9 cellular contexts compared by ENCODE assay signal in the genomic region with DNA sequence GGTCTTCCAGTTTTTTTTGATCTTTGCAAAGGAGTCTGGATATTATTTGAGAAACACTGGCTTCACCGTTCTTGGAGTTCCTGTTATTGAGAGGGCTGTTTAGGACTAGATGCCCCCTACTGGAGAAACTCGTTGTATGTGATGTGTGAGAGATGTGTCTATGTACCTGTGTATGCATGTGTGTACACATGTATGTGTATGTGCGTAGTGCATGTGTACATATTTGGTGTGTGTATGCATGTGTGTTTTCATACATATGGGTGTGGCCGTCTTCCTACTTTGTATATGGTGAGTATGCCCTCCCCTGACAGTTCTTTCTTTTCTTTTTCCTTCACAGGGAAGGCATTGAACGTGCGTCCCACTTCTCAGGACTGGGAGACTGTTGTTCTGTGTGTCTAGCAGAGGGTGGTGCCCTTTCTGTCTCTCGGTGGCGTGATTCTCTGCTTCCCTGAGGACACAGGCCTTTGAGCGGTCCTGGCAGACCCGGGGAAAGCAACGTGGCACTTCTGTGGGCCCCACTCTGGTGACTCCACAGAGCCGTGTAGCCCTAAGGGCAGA. TPM values are rescaled to one million over a fixed set of nuclear protein-coding genes. Genes with fewer than 3 reads are reported as not detected.
A peak's percentile ranks its signal among the peaks of the same experiment; 100 is the strongest.
DNase-seq lines count a peak whose midpoint lies in the region; ATAC-seq and TF ChIP-seq lines count a peak whose summit lies in the region.
"Had no signal": no experiment of that assay in that cellular context is flagged by ENCODE, and none has a peak within 500 bp of the region (broad histone marks: within the 10 kb centered on the region; RNA-seq: fewer than 3 reads in every experiment).

No MANE protein-coding gene starts in this region.

- peaks cover 4% of the 10 kb centered on the region; the same call in 1 of the 2 replicates for H3K79me2 ChIP-seq in PC-9 (ENCODE audit: low read depth)

- peak; percentile 64 for DNase-seq in AG08395 (ENCODE audit: low spot score)
- DNase-seq in GM04503 (ENCODE audit: low read depth), result peak; percentile 19
- peak; percentile 51 to 72 for DNase-seq in HL-60 (ENCODE audit: low read depth in 1 of 2, low spot score in 1 of 2)
- peak in 1 of 2 experiments; percentile 20 for DNase-seq in PC-9
- no peak for DNase-seq in chondrocyte (ENCODE audit: low spot score)
- DNase-seq in lower lobe of right lung, result no peak
- no peak for DNase-seq in aorta
- no peak for DNase-seq in NCI-H128 (lab: John Stamatoyannopoulos, UW; ENCODE audit: unreplicated experiment)

- peaks cover 9% of the 10 kb centered on the region; the same call in 1 of the 2 replicates for H3F3A ChIP-seq in PC-9 (ENCODE audit: insufficient read depth, low read depth)

- no peaks in the 10 kb centered on the region for H3K36me3 ChIP-seq in PC-9 (ENCODE audit: low read depth)
- H3K36me3 ChIP-seq in lower lobe of right lung, result no peaks in the 10 kb centered on the region
- H3K36me3 ChIP-seq in aorta (ENCODE audit: control insufficient read depth in 1 of 2, insufficient read depth in 2 of 2, low read length in 1 of 2), result no peaks in the 10 kb centered on the region

- H2AFZ ChIP-seq in PC-9, result no peak overlapping the region

- no peaks in the 10 kb centered on the region for H3K27me3 ChIP-seq in HL-60 (ENCODE audit: insufficient read depth, poor library complexity, severe bottlenecking)
- H3K27me3 ChIP-seq in PC-9 (ENCODE audit: insufficient read depth, low read depth), result no peaks in the 10 kb centered on the region
- H3K27me3 ChIP-seq in lower lobe of right lung (ENCODE audit: low read depth), result no peaks in the 10 kb centered on the region
- no peaks in the 10 kb centered on the region for H3K27me3 ChIP-seq in aorta (ENCODE audit: control insufficient read depth in 1 of 2, insufficient read depth in 2 of 2, low read length in 1 of 2)

- peaks cover 3% of the 10 kb centered on the region for H3K4me1 Mint-ChIP-seq in chondrocyte (ENCODE audit: low read depth)

- ATAC-seq in lower lobe of right lung (peak; percentile 66), aorta (ENCODE audit: low FRiP score) (peak; percentile 76)

- peaks cover 6% of the 10 kb centered on the region for H3K27me3 Mint-ChIP-seq in chondrocyte (ENCODE audit: low read depth)
- H3K27me3 Mint-ChIP-seq: IgD-negative memory B cell had no signal

- H3K9me2 ChIP-seq in PC-9 (ENCODE audit: insufficient read depth), result no peaks in the 10 kb centered on the region

- no peaks in the 10 kb centered on the region for H3K9me3 Mint-ChIP-seq in chondrocyte (ENCODE audit: low read depth)
- H3K9me3 Mint-ChIP-seq: IgD-negative memory B cell had no signal

- WGBS in aorta, 2 donors, result 51 to 55% methylated on average over 12 of the region's 12 CpGs

- H4K20me1 ChIP-seq in PC-9 (ENCODE audit: insufficient read depth), result no peaks in the 10 kb centered on the region

- TF ChIP-seq CTCF in HL-60 (IDR thresholded peaks at IDR 0.05; ENCODE audit: insufficient read depth, low read length) (peak; percentile 77), PC-9 (conservative IDR thresholded peaks at IDR 0.05) (peak; percentile 70), chondrocyte (IDR thresholded peaks at IDR 0.05) (peak; percentile 82), lower lobe of right lung (IDR thresholded peaks at IDR 0.05) (peak; percentile 68)

- BruUV-seq in PC-9 (replicated peaks; lab: Mats Ljungman, UMichigan), result no TSS peak

- H3K9me3 ChIP-seq in PC-9 (ENCODE audit: insufficient read depth, low read depth) (no peaks in the 10 kb centered on the region), lower lobe of right lung (no peaks in the 10 kb centered on the region), aorta (ENCODE audit: control insufficient read depth, low read length) (no peaks in the 10 kb centered on the region)

- intact Hi-C loops in PC-9 (cut with micrococcal nuclease; ENCODE audit: unreplicated experiment) (loop anchor here (5.0 to 10.0 kb wide), 2 partner anchors 203 to 565 kb away; a partner anchor contains a TSS), lower lobe of right lung (cut with DNase I) (loop anchor here (10.0 kb wide), 1 partner anchor 67 kb away; no protein-coding TSS in a partner anchor), aorta (cut with DNase I) (no loop called here)

- no peak overlapping the region for H3K4me2 ChIP-seq in PC-9

- H3K4me3 ChIP-seq in HL-60 (replicated peaks; ENCODE audit: insufficient read depth, low read length) (no peak overlapping the region), PC-9 (no peak overlapping the region), lower lobe of right lung (no peak overlapping the region), aorta (ENCODE audit: low read length in 2 of 2) (no peak overlapping the region)

- CTCF ChIA-PET in PC-9 (lab: Charles Lee), result no interaction called here

- POLR2A ChIA-PET in PC-9 (lab: Charles Lee; ENCODE audit: unreplicated experiment), result no interaction called here

- H3K27ac ChIP-seq in HL-60 (replicated peaks), result no peak overlapping the region
- no peak overlapping the region for H3K27ac ChIP-seq in PC-9
- no peak overlapping the region for H3K27ac ChIP-seq in lower lobe of right lung
- H3K27ac ChIP-seq in aorta (ENCODE audit: low read depth in 1 of 2, low read length in 2 of 2), result no peak overlapping the region

- H3K4me3 Mint-ChIP-seq in chondrocyte (ENCODE audit: unreplicated experiment), result no peak overlapping the region
- H3K4me3 Mint-ChIP-seq: IgD-negative memory B cell had no signal

- H3K4me1 ChIP-seq in PC-9 (replicated peaks; ENCODE audit: insufficient read depth) (peaks cover 39% of the 10 kb centered on the region), lower lobe of right lung (no peaks in the 10 kb centered on the region), aorta (ENCODE audit: control insufficient read depth in 1 of 2, insufficient read depth in 2 of 2, low read length in 2 of 2) (no peaks in the 10 kb centered on the region)

- no peak overlapping the region for H3K27ac Mint-ChIP-seq in chondrocyte (ENCODE audit: unreplicated experiment)

- H3K36me3 Mint-ChIP-seq in chondrocyte (ENCODE audit: low read depth), result no peaks in the 10 kb centered on the region

RNA-seq across cellular contexts. Expression of a gene that starts 3.0 kb away (rescaled TPM):
- total RNA-seq in PC-9 (2021) (12.5 and 13.1 TPM in 2 replicates), chondrocyte (not detected in 3 replicates), lower lobe of right lung (not detected), aorta (not detected)
- not detected for polyA plus RNA-seq in aorta
- polyA plus RNA-seq: IgD-negative memory B cell had no signal

RNA-seq across cellular contexts. Expression of a gene that starts 11.5 kb away (rescaled TPM):
- total RNA-seq in PC-9 (2021), result 3.0 and 4.8 TPM in 2 replicates
- total RNA-seq in chondrocyte, result 0.05 TPM in 1 of 3 replicates, not detected in the others
- 0.95 TPM for total RNA-seq in lower lobe of right lung
- total RNA-seq in aorta, result under 1 TPM; 0.16 to 0.18 TPM
- polyA plus RNA-seq in aorta, result 1 to 10 TPM in 1 of 2 donors, under 1 TPM in 1; 0.51 to 2.8 TPM

RNA-seq across cellular contexts. Expression of a gene that starts 23.4 kb away (rescaled TPM):
- total RNA-seq in PC-9 (2021) (not detected in 2 replicates), chondrocyte (not detected in 3 replicates), lower lobe of right lung (0.15 TPM), aorta (not detected)
- not detected for polyA plus RNA-seq in aorta

RNA-seq across cellular contexts. Expression of a gene that starts 29.9 kb away (rescaled TPM):
- total RNA-seq in PC-9 (2021) (46.3 and 54.1 TPM in 2 replicates), chondrocyte (1.3 to 10.9 TPM (median 9.9 TPM) in 3 replicates), lower lobe of right lung (45.0 TPM), aorta (10 to 100 TPM; 52.8 to 81.9 TPM)
- 10 to 100 TPM; 31.7 to 90.4 TPM for polyA plus RNA-seq in aorta

Comparison
In these comparisons a context has a peak if more than half of its experiments do, and no peak if none do; other contexts are left out.
1. DNase-seq: peak in AG08395 (single experiment), GM04503 (single experiment) and HL-60 (2 of 2); none in chondrocyte (single experiment), lower lobe of right lung (single experiment), aorta (0 of 2) and NCI-H128 (single experiment).
2. RNA of a gene that starts 3.0 kb away (total RNA-seq): 12.5 to 13.1 TPM in PC-9; not detected in aorta, not detected in chondrocyte and not detected in lower lobe of right lung (single experiment); every median in the first group is over 10 times any median in the second.
3. intact Hi-C loops: an anchor here in PC-9 (5.0 to 10.0 kb wide) and lower lobe of right lung (10.0 kb wide); none called in aorta.
4. Peak in every context shown above with its lines, with median percentiles within 50 percentile points of each other: CTCF ChIP-seq.